ENCODE assay signal across 8 cellular contexts in the genomic region with DNA sequence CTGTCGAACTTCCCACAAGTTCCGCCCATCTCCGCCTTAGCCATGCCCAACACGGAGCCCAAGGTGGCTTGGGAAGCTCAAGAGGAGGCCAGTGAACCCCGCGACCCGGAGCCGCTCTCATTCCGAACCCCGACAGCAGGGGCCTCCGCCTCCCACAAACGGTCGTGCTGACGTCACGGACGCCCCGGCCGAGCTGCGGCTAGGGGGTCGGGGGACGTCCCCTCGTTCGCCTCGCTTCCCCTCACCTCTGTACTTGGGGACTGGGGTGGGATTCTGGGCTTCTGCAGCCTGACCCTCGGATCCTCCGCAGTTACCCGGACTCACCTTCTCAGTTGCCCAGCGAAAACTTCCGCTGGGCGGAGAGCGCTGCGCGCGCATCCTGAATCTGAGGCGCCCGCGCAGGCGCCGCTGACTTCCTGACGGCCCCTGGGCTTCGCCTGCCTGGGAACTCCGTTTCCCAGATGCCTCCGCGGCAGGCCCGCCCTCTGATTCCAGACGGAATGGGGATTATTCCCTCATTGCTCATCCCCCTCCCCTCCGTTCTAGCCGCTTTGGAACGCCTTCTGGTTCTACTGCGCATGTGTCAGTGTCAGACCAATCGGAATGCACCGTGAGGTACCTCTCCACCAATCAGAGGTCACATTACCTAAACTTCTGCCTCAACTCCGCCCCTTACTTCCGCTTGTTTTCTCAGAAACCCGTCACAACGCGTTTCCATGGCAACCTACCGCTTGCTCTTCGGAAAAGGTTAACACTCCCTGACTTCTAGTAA. TPM values are rescaled to one million over a fixed set of nuclear protein-coding genes. Genes with fewer than 3 reads are reported as not detected.
DNase-seq lines count a peak whose midpoint lies in the region; ATAC-seq and TF ChIP-seq lines count a peak whose summit lies in the region.

VRK3 (minus strand) TSS at position 351 of the 772 bp plus-strand sequence. CDS start 9,210 bp downstream, outside the sequence.

- peak; percentile 85 for TF ChIP-seq POLR2A in GM19099 (IDR thresholded peaks at IDR 0.05; ENCODE audit: extremely low read depth, insufficient read length, low read depth)

- DNase-seq in Ammon's horn (ENCODE audit: low spot score) (peak; percentile 99), NCI-H510A (lab: John Stamatoyannopoulos, UW) (peak; percentile 98), cerebellum (ENCODE audit: low spot score) (peak; percentile 99), islet precursor cell (peak; percentile 100)
- peak; percentile 98 for DNase-seq in activated CD4-positive, alpha-beta T cell treated with anti-CD3 and anti-CD28 coated beads for 1 hour
- DNase-seq in stimulated activated CD4-positive, alpha-beta T cell treated with anti-CD3 and anti-CD28 coated beads, Interleukin-12 subunit alpha, Interleukin-12 subunit beta, amount 100 ng/mL, for 48 hours (ENCODE audit: low read depth in 2 of 3, low spot score in 1 of 3) = peak; percentile 94 to 97 (median 94)

- ATAC-seq in HG03432 (IDR thresholded peaks at IDR 0.05; ENCODE audit: unreplicated experiment) = peak; percentile 74

RNA-seq across cellular contexts. Expression of gene VRK3, which starts in this region (rescaled TPM):
- 22.2 TPM for total RNA-seq in cerebellum

Comparison
In these comparisons a context has a peak if more than half of its experiments do, and no peak if none do; other contexts are left out.
1. Peak in every context shown above with its lines: DNase-seq and ATAC-seq.